In genomic region chr11:124222407-124222806, GRCh38 we compare ENCODE assay signal across 21 cellular contexts. TPM values are rescaled to one million over a fixed set of nuclear protein-coding genes. Genes with fewer than 3 reads are reported as not detected.
DNase-seq lines count a peak whose midpoint lies in the region; ATAC-seq and TF ChIP-seq lines count a peak whose summit lies in the region.
"Had no signal": no experiment of that assay in that cellular context is flagged by ENCODE, and none has a peak within 500 bp of the region (broad histone marks: within the 10 kb centered on the region; RNA-seq: fewer than 3 reads in every experiment).

No MANE protein-coding gene starts in this region.

- CTCF ChIA-PET in GM10248 (lab: Yijun Ruan, JAX) = no interaction called here

- no peaks in the 10 kb centered on the region for H3K4me1 Mint-ChIP-seq in T-helper 17 cell
- H3K4me1 Mint-ChIP-seq in mesothelial cell of epicardium = no peaks in the 10 kb centered on the region
- H3K4me1 Mint-ChIP-seq: B cell had no signal

- H3K36me3 Mint-ChIP-seq in T-helper 17 cell (ENCODE audit: low read depth) (no peaks in the 10 kb centered on the region), mesothelial cell of epicardium (no peaks in the 10 kb centered on the region)
- H3K36me3 Mint-ChIP-seq: CD8-positive, alpha-beta T cell; IgD-negative memory B cell had no signal

- H3K4me3 Mint-ChIP-seq in T-helper 17 cell (peak overlapping the region; percentile 9), mesothelial cell of epicardium (no peak overlapping the region)
- H3K4me3 Mint-ChIP-seq: B cell; CD8-positive, alpha-beta T cell; H9; IgD-negative memory B cell had no signal

- H3K4me3 ChIP-seq in epithelial cell of esophagus (ENCODE audit: low read length) = no peak overlapping the region
- H3K4me3 ChIP-seq: BLaER1 treated with 17β-estradiol and CSF1 and Interleukin-3, amounts not matched to agents 10 nM and 100 nM had no signal

- TF ChIP-seq CTCF in epithelial cell of esophagus (IDR thresholded peaks at IDR 0.05; ENCODE audit: insufficient read depth, low read depth, low read length, missing control alignments) (no peak), GM10248 (IDR thresholded peaks at IDR 0.05; ENCODE audit: control extremely low read depth, extremely low read depth, low read depth, missing control alignments) (no peak), mesothelial cell of epicardium (IDR thresholded peaks at IDR 0.05; ENCODE audit: unreplicated experiment) (no peak)

- H3K27me3 Mint-ChIP-seq in T-helper 17 cell (peaks cover 15% of the 10 kb centered on the region), mesothelial cell of epicardium (ENCODE audit: low read depth) (peaks cover 10% of the 10 kb centered on the region)
- H3K27me3 Mint-ChIP-seq: IgD-negative memory B cell had no signal

- no peaks in the 10 kb centered on the region for H3K9me3 Mint-ChIP-seq in mesothelial cell of epicardium
- H3K9me3 Mint-ChIP-seq: CD8-positive, alpha-beta T cell; H9; IgD-negative memory B cell had no signal

- intact Hi-C loops in left colon (cut with DNase I, micrococcal nuclease) = no loop called here

- H3K27ac Mint-ChIP-seq in T-helper 17 cell (no peak overlapping the region), mesothelial cell of epicardium (no peak overlapping the region)
- H3K27ac Mint-ChIP-seq: B cell; CD8-positive, alpha-beta T cell; H9; IgD-negative memory B cell had no signal

- no peaks in the 10 kb centered on the region for H3K9me3 ChIP-seq in T-helper 17 cell (ENCODE audit: control insufficient read depth, low read length, poor library complexity, severe bottlenecking)
- H3K9me3 ChIP-seq: BLaER1 treated with 17β-estradiol and CSF1 and Interleukin-3, amounts not matched to agents 10 nM and 100 nM had no signal

- POLR2A ChIA-PET in GM10248 (lab: Yijun Ruan, JAX) = no interaction called here

- ATAC-seq in T-helper 17 cell (no peak), left colon (peak; percentile 99)
- ATAC-seq: CD8-positive, alpha-beta T cell; HepG2 had no signal

- DNase-seq in DMS53 (lab: John Stamatoyannopoulos, UW) = peak; percentile 68
- no peak for DNase-seq in T-helper 17 cell
- DNase-seq in epithelial cell of esophagus (ENCODE audit: low read depth) = peak; percentile 63
- DNase-seq in left colon = no peak
- no peak for DNase-seq in GM10248 (ENCODE audit: extremely low spot score)
- DNase-seq in NCI-H82 treated with DMSO at 0.1 percent for 48 hours (lab: John Stamatoyannopoulos, UW; ENCODE audit: unreplicated experiment) = no peak
- no peak for DNase-seq in ureter (ENCODE audit: low spot score)
- no peak for DNase-seq in mesothelial cell of epicardium (ENCODE audit: low spot score in 2 of 2, unreplicated experiment in 2 of 2)
- DNase-seq: Calu3; CD8-positive, alpha-beta T cell; DMS 273 treated with DMSO at 0.1 percent for 48 hours; DMS79; GDM1; H9 had no signal

RNA-seq across cellular contexts. Expression of gene OR8G1, which starts 18.5 kb away (rescaled TPM):
- total RNA-seq in T-helper 17 cell (not detected), left colon (not detected), ureter (not detected), mesothelial cell of epicardium (not detected in 3 replicates)
- total RNA-seq: A172; B cell; Calu3; CD8-positive, alpha-beta T cell; Daoy; H1; H9; HepG2 had no signal

RNA-seq across cellular contexts. Expression of gene OR8G5, which starts 33.8 kb away (rescaled TPM):
- total RNA-seq in T-helper 17 cell (not detected), left colon (not detected), ureter (not detected), mesothelial cell of epicardium (not detected in 3 replicates)
- total RNA-seq: A172; B cell; Calu3; CD8-positive, alpha-beta T cell; Daoy; H1; H9; HepG2 had no signal

RNA-seq across cellular contexts. Expression of gene OR10D3, which starts 39.3 kb away (rescaled TPM):
- total RNA-seq in T-helper 17 cell (not detected), left colon (not detected), ureter (not detected), mesothelial cell of epicardium (not detected in 3 replicates)
- total RNA-seq: A172; B cell; Calu3; CD8-positive, alpha-beta T cell; Daoy; H1; H9; HepG2 had no signal

Comparison
In these comparisons a context has a peak if more than half of its experiments do, and no peak if none do; other contexts are left out.
1. DNase-seq: peak in DMS53 (single experiment) and epithelial cell of esophagus (single experiment); none in T-helper 17 cell (0 of 3), left colon (0 of 2), GM10248 (single experiment), NCI-H82 treated with DMSO at 0.1 percent for 48 hours (single experiment), ureter (single experiment) and mesothelial cell of epicardium (0 of 2).